ENCODE assay signal across 9 cellular contexts in the genomic region with DNA sequence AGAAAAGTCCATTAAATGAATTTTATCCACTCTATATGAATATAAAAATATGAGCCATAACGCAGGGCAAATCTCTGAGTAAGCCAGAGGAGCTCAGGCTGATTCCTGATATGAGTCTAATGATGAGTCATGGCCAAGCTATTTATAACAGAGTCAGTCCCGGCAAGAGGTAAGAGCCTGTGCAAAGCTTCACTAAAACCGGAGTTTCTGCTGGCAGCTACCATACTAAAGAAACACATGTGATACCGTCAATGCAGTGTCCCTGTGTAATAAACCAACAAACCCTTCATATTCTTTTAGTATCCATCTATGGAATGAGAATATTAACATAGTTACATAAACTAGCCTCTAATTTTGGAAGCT.
DNase-seq lines count a peak whose midpoint lies in the region; ATAC-seq and TF ChIP-seq lines count a peak whose summit lies in the region.
"Had no signal": no experiment of that assay in that cellular context is flagged by ENCODE, and none has a peak within 500 bp of the region (broad histone marks: within the 10 kb centered on the region; RNA-seq: fewer than 3 reads in every experiment).

No MANE protein-coding gene starts in this region.

- H3K27ac Mint-ChIP-seq in stimulated activated effector memory CD8-positive, alpha-beta T cell treated with anti-CD3 and anti-CD28 coated beads, Interleukin-12 subunit alpha, Interleukin-12 subunit beta, amount 100 ng/mL, for 72 hours = peak overlapping the region; percentile 67
- H3K27ac Mint-ChIP-seq: dendritic cell treated with granulocyte-macrophage colony-stimulating factor and Interleukin-4, amounts not matched to agents 40 ng/mL and 50 ng/mL, for 4 days had no signal

- H3K4me2 ChIP-seq in PC-9 = peak overlapping the region; percentile 62

- POLR2A ChIA-PET in PC-9 (lab: Charles Lee; ENCODE audit: unreplicated experiment) = interaction anchor here (0.7 to 0.8 kb wide), 3 partner anchors 15 to 1669 kb away, joined by 3 to 10 read pairs (median 6); no protein-coding TSS in a partner anchor

- peaks cover 19% of the 10 kb centered on the region for H3F3A ChIP-seq in PC-9 (ENCODE audit: insufficient read depth, low read depth)

- peak overlapping the region; percentile 77 for H3K27ac ChIP-seq in PC-9

- no peaks in the 10 kb centered on the region for H3K79me2 ChIP-seq in PC-9 (ENCODE audit: low read depth)

- no peaks in the 10 kb centered on the region for H3K9me2 ChIP-seq in PC-9 (ENCODE audit: insufficient read depth)

- BruUV-seq in PC-9 (replicated peaks; lab: Mats Ljungman, UMichigan) = no TSS peak

- 0 out of 2 replicates have a peak, but pooled peaks cover 7% of the 10 kb centered on the region for H3K9me3 ChIP-seq in PC-9 (ENCODE audit: insufficient read depth, low read depth)

- H2AFZ ChIP-seq in PC-9 = peak overlapping the region; percentile 14; the same call in 1 of the 2 replicates

- peaks cover 12% of the 10 kb centered on the region for H3K4me1 Mint-ChIP-seq in stimulated activated effector memory CD8-positive, alpha-beta T cell treated with anti-CD3 and anti-CD28 coated beads, Interleukin-12 subunit alpha, Interleukin-12 subunit beta, amount 100 ng/mL, for 72 hours

- peaks cover 30% of the 10 kb centered on the region for H3K4me1 ChIP-seq in PC-9 (replicated peaks; ENCODE audit: insufficient read depth)

- H3K36me3 Mint-ChIP-seq in stimulated activated effector memory CD8-positive, alpha-beta T cell treated with anti-CD3 and anti-CD28 coated beads, Interleukin-12 subunit alpha, Interleukin-12 subunit beta, amount 100 ng/mL, for 72 hours = no peaks in the 10 kb centered on the region

- no peak for TF ChIP-seq CTCF in PC-9 (conservative IDR thresholded peaks at IDR 0.05)

- no peaks in the 10 kb centered on the region for H3K27me3 ChIP-seq in PC-9 (ENCODE audit: insufficient read depth, low read depth)

- peaks cover 2% of the 10 kb centered on the region for H3K9me3 Mint-ChIP-seq in stimulated activated effector memory CD8-positive, alpha-beta T cell treated with anti-CD3 and anti-CD28 coated beads, Interleukin-12 subunit alpha, Interleukin-12 subunit beta, amount 100 ng/mL, for 72 hours
- H3K9me3 Mint-ChIP-seq: dendritic cell treated with granulocyte-macrophage colony-stimulating factor and Interleukin-4, amounts not matched to agents 40 ng/mL and 50 ng/mL, for 4 days had no signal

- ATAC-seq in HG02938 (IDR thresholded peaks at IDR 0.05; ENCODE audit: unreplicated experiment) = peak; percentile 81
- peak; percentile 95 for ATAC-seq in stimulated activated effector memory CD8-positive, alpha-beta T cell treated with anti-CD3 and anti-CD28 coated beads, Interleukin-12 subunit alpha, Interleukin-12 subunit beta, amount 100 ng/mL, for 72 hours

- peak; percentile 12 for DNase-seq in stimulated activated CD4-positive, alpha-beta T cell treated with anti-CD3 and anti-CD28 coated beads, Interleukin-4, amount 100 ng/mL, for 24 hours
- DNase-seq in stimulated activated CD4-positive, alpha-beta T cell treated with anti-CD3 and anti-CD28 coated beads, Interleukin-2, amount 100 ng/mL, for 48 hours = no peak
- DNase-seq in PC-9 = peak; percentile 37 to 86
- DNase-seq in fibroblast of peridontal ligament (ENCODE audit: extremely low read depth) = peak; percentile 60
- DNase-seq in stimulated activated effector memory CD8-positive, alpha-beta T cell treated with anti-CD3 and anti-CD28 coated beads, Interleukin-12 subunit alpha, Interleukin-12 subunit beta, amount 100 ng/mL, for 72 hours (ENCODE audit: low spot score in 2 of 2) = no peak
- DNase-seq in GOT3 (lab: John Stamatoyannopoulos, UW) = no peak
- no peak for DNase-seq in DMS79 (lab: John Stamatoyannopoulos, UW)

- no peak overlapping the region for H3K4me3 Mint-ChIP-seq in stimulated activated effector memory CD8-positive, alpha-beta T cell treated with anti-CD3 and anti-CD28 coated beads, Interleukin-12 subunit alpha, Interleukin-12 subunit beta, amount 100 ng/mL, for 72 hours
- H3K4me3 Mint-ChIP-seq: dendritic cell treated with granulocyte-macrophage colony-stimulating factor and Interleukin-4, amounts not matched to agents 40 ng/mL and 50 ng/mL, for 4 days had no signal

- H3K4me3 ChIP-seq in PC-9 = no peak overlapping the region

- H3K36me3 ChIP-seq in PC-9 (ENCODE audit: low read depth) = no peaks in the 10 kb centered on the region

- CTCF ChIA-PET in PC-9 (lab: Charles Lee) = no interaction called here

- no peaks in the 10 kb centered on the region for H4K20me1 ChIP-seq in PC-9 (ENCODE audit: insufficient read depth)

- intact Hi-C loops in PC-9 (cut with micrococcal nuclease; ENCODE audit: unreplicated experiment) = no loop called here

Comparison
In these comparisons a context has a peak if more than half of its experiments do, and no peak if none do; other contexts are left out.
1. DNase-seq: peak in stimulated activated CD4-positive, alpha-beta T cell treated with anti-CD3 and anti-CD28 coated beads, Interleukin-4, amount 100 ng/mL, for 24 hours (single experiment), PC-9 (2 of 2) and fibroblast of peridontal ligament (single experiment); none in stimulated activated CD4-positive, alpha-beta T cell treated with anti-CD3 and anti-CD28 coated beads, Interleukin-2, amount 100 ng/mL, for 48 hours (0 of 2), stimulated activated effector memory CD8-positive, alpha-beta T cell treated with anti-CD3 and anti-CD28 coated beads, Interleukin-12 subunit alpha, Interleukin-12 subunit beta, amount 100 ng/mL, for 72 hours (0 of 2), GOT3 (single experiment) and DMS79 (single experiment).